1 cellular context compared by ENCODE assay signal in the genomic region with DNA sequence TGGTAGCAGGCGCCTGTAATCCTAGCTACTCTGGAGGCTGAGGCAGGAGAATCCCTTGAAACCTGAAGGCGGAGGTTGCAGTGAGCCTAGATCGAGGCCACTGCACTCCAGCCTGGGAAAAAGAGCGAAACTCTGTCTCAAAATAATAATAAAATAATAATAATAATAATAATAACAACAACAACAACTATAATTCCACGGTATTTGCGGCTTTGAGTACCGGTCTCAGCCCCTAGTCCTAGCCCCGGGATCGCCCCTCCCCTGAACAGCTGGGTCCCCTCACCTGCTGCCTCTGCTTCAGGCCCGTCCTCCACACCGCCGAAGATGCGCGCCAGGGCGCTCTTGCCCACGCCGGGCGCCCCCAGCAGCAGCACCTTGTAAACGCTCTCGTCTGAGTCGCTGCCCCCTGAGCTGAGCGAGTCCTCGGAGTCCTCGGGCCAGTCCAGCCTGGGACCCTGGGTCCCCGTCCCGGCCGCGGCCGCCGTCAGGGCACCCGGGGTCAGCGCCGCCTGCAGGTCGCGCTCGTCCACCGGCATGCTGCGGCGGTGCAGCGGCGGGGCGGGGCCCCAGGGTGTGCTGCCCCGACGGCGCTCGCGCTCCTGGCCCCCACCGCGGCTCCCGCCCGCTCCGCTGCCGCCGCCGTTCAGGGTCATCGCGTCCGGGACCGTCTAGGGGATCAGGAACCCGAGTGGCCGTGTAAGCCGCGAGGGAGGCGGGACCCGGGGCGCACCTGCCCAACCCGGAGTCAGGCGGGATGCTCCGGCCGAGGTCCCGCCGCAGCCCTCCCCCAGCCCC.
A peak's percentile ranks its signal among the peaks of the same experiment; 100 is the strongest.
TF ChIP-seq lines count a peak whose summit lies in the region.

No MANE protein-coding gene starts in this region.

TF ChIP-seq in K562, 482 proteins besides CTCF, POLR2A, EP300 and RAD21 (continued from another document):
- TF ChIP-seq YY1 (IDR thresholded peaks at IDR 0.05; ENCODE audit: borderline replicate concordance in 1 of 3, control insufficient read depth in 1 of 3, extremely low read depth in 1 of 3, insufficient read depth in 3 of 3, insufficient read length in 1 of 3, insufficient replicate concordance in 2 of 3, low read depth in 1 of 3, low read length in 2 of 3) (peak in 1 of 3 experiments; percentile 27), KDM2B (CRISPR knock-in tag; IDR thresholded peaks at IDR 0.05) (no peak), RBM25 (IDR thresholded peaks at IDR 0.05; ENCODE audit: low read depth, low read length, severe bottlenecking) (no peak), PYGO2 (tag; IDR thresholded peaks at IDR 0.05) (no peak), RB1 (IDR thresholded peaks at IDR 0.05; ENCODE audit: low read depth) (peak; percentile 89), ZSCAN32 (CRISPR knock-in tag; IDR thresholded peaks at IDR 0.05) (no peak), ZNF175 (CRISPR knock-in tag; IDR thresholded peaks at IDR 0.05; ENCODE audit: low read depth) (no peak), ZBTB7A (IDR thresholded peaks at IDR 0.05; ENCODE audit: borderline replicate concordance, control insufficient read depth, low read depth, low read length) (peak; percentile 63; the same call in 1 of the 2 replicates), TGIF2 (CRISPR knock-in tag; IDR thresholded peaks at IDR 0.05) (no peak), U2AF2 (optimal IDR thresholded peaks at IDR 0.05; ENCODE audit: low read depth, low read length) (no peak)
- TF ChIP-seq, protein P1, sequence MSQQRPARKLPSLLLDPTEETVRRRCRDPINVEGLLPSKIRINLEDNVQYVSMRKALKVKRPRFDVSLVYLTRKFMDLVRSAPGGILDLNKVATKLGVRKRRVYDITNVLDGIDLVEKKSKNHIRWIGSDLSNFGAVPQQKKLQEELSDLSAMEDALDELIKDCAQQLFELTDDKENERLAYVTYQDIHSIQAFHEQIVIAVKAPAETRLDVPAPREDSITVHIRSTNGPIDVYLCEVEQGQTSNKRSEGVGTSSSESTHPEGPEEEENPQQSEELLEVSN (IDR thresholded peaks at IDR 0.05; ENCODE audit: borderline replicate concordance in 1 of 2, extremely low read depth in 1 of 2, insufficient read depth in 1 of 2, insufficient read length in 1 of 2, low read depth in 1 of 2, low read length in 1 of 2, poor library complexity in 1 of 2, severe bottlenecking in 1 of 2) = peak in 1 of 2 experiments; percentile 49
- TF ChIP-seq, protein P2, sequence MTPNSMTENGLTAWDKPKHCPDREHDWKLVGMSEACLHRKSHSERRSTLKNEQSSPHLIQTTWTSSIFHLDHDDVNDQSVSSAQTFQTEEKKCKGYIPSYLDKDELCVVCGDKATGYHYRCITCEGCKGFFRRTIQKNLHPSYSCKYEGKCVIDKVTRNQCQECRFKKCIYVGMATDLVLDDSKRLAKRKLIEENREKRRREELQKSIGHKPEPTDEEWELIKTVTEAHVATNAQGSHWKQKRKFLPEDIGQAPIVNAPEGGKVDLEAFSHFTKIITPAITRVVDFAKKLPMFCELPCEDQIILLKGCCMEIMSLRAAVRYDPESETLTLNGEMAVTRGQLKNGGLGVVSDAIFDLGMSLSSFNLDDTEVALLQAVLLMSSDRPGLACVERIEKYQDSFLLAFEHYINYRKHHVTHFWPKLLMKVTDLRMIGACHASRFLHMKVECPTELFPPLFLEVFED (CRISPR knock-in tag; conservative IDR thresholded peaks at IDR 0.05) = no peak
TF ChIP-seq in K562: peak in this region for 23.
